In the genomic region with DNA sequence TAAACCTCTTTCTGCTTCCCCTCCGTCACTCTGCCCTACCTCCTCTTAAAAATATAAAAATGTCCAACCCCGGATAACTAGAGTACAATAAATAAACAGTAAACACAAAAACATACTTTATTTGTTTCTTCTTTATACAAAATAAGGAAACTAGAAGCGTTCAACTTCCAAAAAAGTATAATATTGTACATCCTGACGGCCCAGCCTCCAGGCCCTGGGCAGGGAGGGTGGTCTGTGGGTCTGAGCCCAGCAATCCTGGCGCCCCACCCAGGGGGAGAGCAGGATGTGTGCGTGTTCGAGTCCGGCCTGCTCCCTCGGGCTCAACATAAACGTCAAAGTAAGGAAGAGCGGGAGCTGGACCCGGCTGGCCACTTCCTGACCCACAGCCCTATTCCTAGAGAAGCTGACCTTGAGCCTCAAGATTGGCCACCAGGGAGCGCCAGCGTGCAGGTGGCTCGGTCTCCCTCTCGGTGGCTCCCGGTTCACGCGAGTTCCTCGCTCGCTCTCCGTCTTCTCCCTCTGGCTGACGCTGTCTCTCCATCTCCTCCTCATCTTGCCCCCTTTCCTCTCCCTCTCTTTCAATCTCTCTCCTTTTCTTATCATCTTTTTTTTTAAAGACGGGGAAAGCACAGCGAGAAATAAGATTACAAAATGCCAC, we compare ENCODE assay signal across 9 cellular contexts. TPM values are rescaled to one million over a fixed set of nuclear protein-coding genes. Genes with fewer than 3 reads are reported as not detected.
A peak's percentile ranks its signal among the peaks of the same experiment; 100 is the strongest.
DNase-seq lines count a peak whose midpoint lies in the region; TF ChIP-seq lines count a peak whose summit lies in the region.
"Had no signal": no experiment of that assay in that cellular context is flagged by ENCODE, and none has a peak within 500 bp of the region (broad histone marks: within the 10 kb centered on the region; RNA-seq: fewer than 3 reads in every experiment).

No MANE protein-coding gene starts in this region.

- H3K36me3 Mint-ChIP-seq in activated T-cell treated with anti-CD3 and anti-CD28 coated beads, Interleukin-2, amount 50 U/mL, for 24 hours (ENCODE audit: low read depth): no peaks in the 10 kb centered on the region
- no peaks in the 10 kb centered on the region for H3K36me3 Mint-ChIP-seq in nephron progenitor cell (ENCODE audit: low read depth)
- no peaks in the 10 kb centered on the region for H3K36me3 Mint-ChIP-seq in stimulated activated naive CD8-positive, alpha-beta T cell treated with anti-CD3 and anti-CD28 coated beads, Interleukin-15, Interleukin-2, amounts not matched to agents 100 ng/mL and 50 ng/mL, for 24 hours (ENCODE audit: low read depth)

- H3K4me1 Mint-ChIP-seq in activated T-cell treated with anti-CD3 and anti-CD28 coated beads, Interleukin-2, amount 50 U/mL, for 24 hours (ENCODE audit: low read depth): peaks cover 22% of the 10 kb centered on the region
- H3K4me1 Mint-ChIP-seq in nephron progenitor cell: peaks cover 24% of the 10 kb centered on the region
- H3K4me1 Mint-ChIP-seq in stimulated activated naive CD8-positive, alpha-beta T cell treated with anti-CD3 and anti-CD28 coated beads, Interleukin-15, Interleukin-2, amounts not matched to agents 100 ng/mL and 50 ng/mL, for 24 hours (ENCODE audit: low read depth): peaks cover 23% of the 10 kb centered on the region

- DNase-seq in Caki2 (ENCODE audit: low read depth) (peak; percentile 44), HUDEP-2 (lab: John Stamatoyannopoulos, UW; ENCODE audit: unreplicated experiment in 76 of 76) (peak in 62 of 76 experiments; percentile 9 to 74 (median 50)), OCI-M1 (lab: John Stamatoyannopoulos, UW) (peak; percentile 92), fibroblast of lung (ENCODE audit: low read depth in 2 of 2) (peak; percentile 52 to 75), nephron progenitor cell (peak; percentile 92), T1000 (lab: John Stamatoyannopoulos, UW) (no peak)
- DNase-seq in activated T-cell treated with anti-CD3 and anti-CD28 coated beads, Interleukin-2, amount 50 U/mL, for 24 hours: peak; percentile 80

- H3K4me2 ChIP-seq in fibroblast of lung (ENCODE audit: extremely low read depth, insufficient read depth, low read length): peak overlapping the region; percentile 80

- no peaks in the 10 kb centered on the region for H3K79me2 ChIP-seq in fibroblast of lung (ENCODE audit: control insufficient read depth, insufficient read depth, low read length)

- H4K20me1 ChIP-seq in fibroblast of lung (ENCODE audit: control insufficient read depth, extremely low read depth, insufficient read depth, low read length): no peaks in the 10 kb centered on the region

- H3K9me3 Mint-ChIP-seq in activated T-cell treated with anti-CD3 and anti-CD28 coated beads, Interleukin-2, amount 50 U/mL, for 24 hours: no peaks in the 10 kb centered on the region
- no peaks in the 10 kb centered on the region for H3K9me3 Mint-ChIP-seq in nephron progenitor cell
- H3K9me3 Mint-ChIP-seq in stimulated activated naive CD8-positive, alpha-beta T cell treated with anti-CD3 and anti-CD28 coated beads, Interleukin-15, Interleukin-2, amounts not matched to agents 100 ng/mL and 50 ng/mL, for 24 hours: no peaks in the 10 kb centered on the region

- no peaks in the 10 kb centered on the region for H3K4me1 ChIP-seq in fibroblast of lung (ENCODE audit: control insufficient read depth, extremely low read depth, insufficient read depth, low read length)

- peaks cover 82% of the 10 kb centered on the region for H3K27me3 Mint-ChIP-seq in activated T-cell treated with anti-CD3 and anti-CD28 coated beads, Interleukin-2, amount 50 U/mL, for 24 hours
- H3K27me3 Mint-ChIP-seq in nephron progenitor cell (ENCODE audit: low read depth, poor library complexity): peaks cover 99% of the 10 kb centered on the region
- H3K27me3 Mint-ChIP-seq in stimulated activated naive CD8-positive, alpha-beta T cell treated with anti-CD3 and anti-CD28 coated beads, Interleukin-15, Interleukin-2, amounts not matched to agents 100 ng/mL and 50 ng/mL, for 24 hours: peaks cover 69% of the 10 kb centered on the region

- H3K4me3 Mint-ChIP-seq in activated T-cell treated with anti-CD3 and anti-CD28 coated beads, Interleukin-2, amount 50 U/mL, for 24 hours: peak overlapping the region; percentile 73
- peak overlapping the region; percentile 59 for H3K4me3 Mint-ChIP-seq in nephron progenitor cell
- peak overlapping the region; percentile 72 for H3K4me3 Mint-ChIP-seq in stimulated activated naive CD8-positive, alpha-beta T cell treated with anti-CD3 and anti-CD28 coated beads, Interleukin-15, Interleukin-2, amounts not matched to agents 100 ng/mL and 50 ng/mL, for 24 hours

- peak overlapping the region; percentile 79 for H3K27ac Mint-ChIP-seq in activated T-cell treated with anti-CD3 and anti-CD28 coated beads, Interleukin-2, amount 50 U/mL, for 24 hours
- no peak overlapping the region for H3K27ac Mint-ChIP-seq in nephron progenitor cell
- H3K27ac Mint-ChIP-seq in stimulated activated naive CD8-positive, alpha-beta T cell treated with anti-CD3 and anti-CD28 coated beads, Interleukin-15, Interleukin-2, amounts not matched to agents 100 ng/mL and 50 ng/mL, for 24 hours: no peak overlapping the region

- H3K9ac ChIP-seq in fibroblast of lung (ENCODE audit: insufficient read depth, low read length): no peak overlapping the region

- in situ Hi-C loops in Caki2 (cut with HindIII; ENCODE audit: low pct_unique_long_range_greater_than_20kb, low sequenced_read_pairs): no loop called here

- TF ChIP-seq CTCF in fibroblast of lung (conservative IDR thresholded peaks at IDR 0.05 in 1 of 2, IDR thresholded peaks at IDR 0.05 in 1 of 2; ENCODE audit: low read depth in 1 of 2, low read length in 2 of 2) (peak; percentile 80 to 95), nephron progenitor cell (IDR thresholded peaks at IDR 0.05) (peak; percentile 78)

- no peaks in the 10 kb centered on the region for H3K36me3 ChIP-seq in fibroblast of lung (ENCODE audit: control insufficient read depth, insufficient read depth, low read length)

- H3K27ac ChIP-seq in fibroblast of lung (ENCODE audit: insufficient read depth, low read length): no peak overlapping the region

- peak overlapping the region in 2 of 4 experiments; percentile 30 for H3K4me3 ChIP-seq in fibroblast of lung (replicated peaks in 1 of 4; ENCODE audit: control extremely low read depth in 1 of 4, insufficient read depth in 1 of 4, low read depth in 3 of 4, low read length in 4 of 4)

- H2AFZ ChIP-seq in fibroblast of lung (ENCODE audit: low read length): no peak overlapping the region

- H3K9me3 ChIP-seq in fibroblast of lung (ENCODE audit: control insufficient read depth, insufficient read depth, low read depth, low read length): no peaks in the 10 kb centered on the region

- H3K27me3 ChIP-seq in fibroblast of lung (ENCODE audit: control insufficient read depth, insufficient read depth, low read length): peaks cover 44% of the 10 kb centered on the region

RNA-seq across cellular contexts. Expression of gene LHX5, which starts 9.4 kb away (rescaled TPM):
- not detected in 2 replicates for total RNA-seq in Caki2 (2014; rRNA removed; shearing (Covaris generic); ENCODE audit: low replicate concordance)
- total RNA-seq in fibroblast of lung: not detected in 2 replicates
- polyA plus RNA-seq in fibroblast of lung: not detected in 2 replicates
- not detected in 2 replicates for polyA plus RNA-seq in fibroblast of lung (2012)
- polyA minus RNA-seq in fibroblast of lung (ENCODE audit: low replicate concordance): not detected in 2 replicates
- total RNA-seq: activated CD8-positive, alpha-beta memory T cell treated with anti-CD3 and anti-CD28 coated beads for 36 hours had no signal

RNA-seq across cellular contexts. Expression of gene SDSL, which starts 40.1 kb away (rescaled TPM):
- total RNA-seq in Caki2 (2014; rRNA removed; shearing (Covaris generic); ENCODE audit: low replicate concordance): 32.2 and 48.2 TPM in 2 replicates
- total RNA-seq in fibroblast of lung: 10.0 and 12.4 TPM in 2 replicates
- 5.1 and 5.6 TPM in 2 replicates for polyA plus RNA-seq in fibroblast of lung
- polyA plus RNA-seq in fibroblast of lung (2012): 8.0 and 10.3 TPM in 2 replicates
- 3.3 and 5.0 TPM in 2 replicates for polyA minus RNA-seq in fibroblast of lung (ENCODE audit: low replicate concordance)
- total RNA-seq: activated CD8-positive, alpha-beta memory T cell treated with anti-CD3 and anti-CD28 coated beads for 36 hours had no signal

RNA-seq across cellular contexts. Expression of gene SDS, which starts 58.6 kb away (rescaled TPM):
- total RNA-seq in Caki2 (2014; rRNA removed; shearing (Covaris generic); ENCODE audit: low replicate concordance): not detected in 2 replicates
- not detected in 2 replicates for total RNA-seq in fibroblast of lung
- not detected in 2 replicates for polyA plus RNA-seq in fibroblast of lung
- polyA plus RNA-seq in fibroblast of lung (2012): not detected in 2 replicates
- polyA minus RNA-seq in fibroblast of lung (ENCODE audit: low replicate concordance): not detected in 2 replicates
- total RNA-seq: activated CD8-positive, alpha-beta memory T cell treated with anti-CD3 and anti-CD28 coated beads for 36 hours had no signal
